Comparison of ENCODE assay signal across 26 cellular contexts in genomic region chr11:46426233-46426991, GRCh38. TPM values are rescaled to one million over a fixed set of nuclear protein-coding genes. Genes with fewer than 3 reads are reported as not detected.
A peak's percentile ranks its signal among the peaks of the same experiment; 100 is the strongest.
DNase-seq lines count a peak whose midpoint lies in the region; ATAC-seq, FAIRE-seq and TF ChIP-seq lines count a peak whose summit lies in the region.
"Had no signal": no experiment of that assay in that cellular context is flagged by ENCODE, and none has a peak within 500 bp of the region (broad histone marks: within the 10 kb centered on the region; RNA-seq: fewer than 3 reads in every experiment).

No MANE protein-coding gene starts in this region.

- no peak overlapping the region for H3T11ph ChIP-seq in H9 (ENCODE audit: low read length)

- H3K36me3 ChIP-seq in SK-N-SH (replicated peaks in 1 of 2; ENCODE audit: control insufficient read depth in 1 of 2, insufficient read depth in 2 of 2, low read length in 1 of 2): peaks cover 15 to 20% of the 10 kb centered on the region in 2 experiments
- H3K36me3 ChIP-seq in H1 (ENCODE audit: control insufficient read depth in 2 of 4, insufficient read depth in 4 of 4, low read length in 3 of 4): peaks cover 0 to 3% (median under 1%) of the 10 kb centered on the region in 4 experiments; a peak in 2 of 8 replicates
- H3K36me3 ChIP-seq in neural progenitor cell: no peaks in the 10 kb centered on the region
- H3K36me3 ChIP-seq in Karpas-422 (ENCODE audit: insufficient read depth, low read length): no peaks in the 10 kb centered on the region

- H2BK120ac ChIP-seq in H9 (ENCODE audit: low read depth, low read length, poor library complexity, severe bottlenecking) (no peak overlapping the region), H1 (replicated peaks; ENCODE audit: low read depth, low read length) (no peak overlapping the region)

- no peak overlapping the region for H2BK20ac ChIP-seq in H9 (ENCODE audit: low read depth, low read length, poor library complexity, severe bottlenecking)
- no peak overlapping the region for H2BK20ac ChIP-seq in H1 (ENCODE audit: low read length)

- H4K91ac ChIP-seq in H9 (ENCODE audit: insufficient read length, low read depth, low read length): no peak overlapping the region
- H4K91ac ChIP-seq in H1 (replicated peaks; ENCODE audit: insufficient read length, low read length): peak overlapping the region; percentile 62

- H2BK5ac ChIP-seq in H9 (ENCODE audit: insufficient read length, low read length) (no peak overlapping the region), H1 (ENCODE audit: low read depth, low read length) (peak overlapping the region; percentile 77; the same call in 1 of the 2 replicates)

- no peak overlapping the region for H2AFZ ChIP-seq in H9 (ENCODE audit: low read length)
- no peak overlapping the region for H2AFZ ChIP-seq in SK-N-SH (ENCODE audit: low read depth)
- no peak overlapping the region for H2AFZ ChIP-seq in H1 (ENCODE audit: low read length)
- no peak overlapping the region for H2AFZ ChIP-seq in neural progenitor cell (replicated peaks)
- H2AFZ ChIP-seq in Karpas-422 (ENCODE audit: low read length): no peak overlapping the region

- WGBS in H9 (ENCODE audit: extremely low coverage, insufficient read length, low lambda C conversion rate): no CpG with 5 or more reads among the region's 4 CpGs
- 90% methylated on average over 4 of the region's 4 CpGs for WGBS in SK-N-SH (ENCODE audit: low lambda C conversion rate)
- WGBS in H1 (ENCODE audit: extremely low coverage in 1 of 2, insufficient coverage in 1 of 2, insufficient read length in 1 of 2, insufficient replicate concordance in 2 of 2, low coverage in 1 of 2, low lambda C conversion rate in 2 of 2, missing lambda C conversion rate in 1 of 2), 2 experiments: 96% methylated on average over 4 of the region's 4 CpGs; no CpG with 5 or more reads in 1 of the 2 experiments

- H3K27me3 Mint-ChIP-seq in H9 (ENCODE audit: low read depth) (no peaks in the 10 kb centered on the region; the same call in 1 of the 2 replicates), neural progenitor cell (ENCODE audit: insufficient read depth, low read depth) (peaks cover 3% of the 10 kb centered on the region), natural killer cell (ENCODE audit: low read depth in 2 of 2) (no peaks in the 10 kb centered on the region)
- H3K27me3 Mint-ChIP-seq: B cell had no signal

- H3K23ac ChIP-seq in H9 (ENCODE audit: insufficient read length, low read depth, low read length): no peak overlapping the region
- H3K23ac ChIP-seq in H1 (ENCODE audit: insufficient read length): no peak overlapping the region

- H3K27me3 ChIP-seq in H9 (ENCODE audit: insufficient read depth, low read length) (no peaks in the 10 kb centered on the region), SK-N-SH (ENCODE audit: insufficient read depth) (no peaks in the 10 kb centered on the region), H1 (replicated peaks in 1 of 4; ENCODE audit: control insufficient read depth in 3 of 4, extremely low read depth in 1 of 4, insufficient read depth in 3 of 4, low read length in 3 of 4) (no peaks in the 10 kb centered on the region), neural progenitor cell (no peaks in the 10 kb centered on the region), Karpas-422 (ENCODE audit: low read length) (no peaks in the 10 kb centered on the region)
- H3K27me3 ChIP-seq: Peyer's patch had no signal

- H3K56ac ChIP-seq in H9 (ENCODE audit: insufficient read length, low read depth, low read length): no peak overlapping the region
- no peak overlapping the region for H3K56ac ChIP-seq in H1 (replicated peaks; ENCODE audit: insufficient read length, low read depth, low read length)

- H2BK12ac ChIP-seq in H9 (ENCODE audit: insufficient read length, low read depth, low read length) (no peak overlapping the region), H1 (ENCODE audit: low read depth, low read length) (no peak overlapping the region)

- no peak overlapping the region for H4K8ac ChIP-seq in H9 (replicated peaks; ENCODE audit: insufficient read length, low read depth, low read length)
- H4K8ac ChIP-seq in H1 (ENCODE audit: extremely low read depth, insufficient read depth, low read length): no peak overlapping the region

- H3K9me3 ChIP-seq in H9 (ENCODE audit: control insufficient read depth, low read depth, low read length) (no peaks in the 10 kb centered on the region), SK-N-SH (no peaks in the 10 kb centered on the region), H1 (ENCODE audit: insufficient read depth in 2 of 2, low read depth in 1 of 2, low read length in 1 of 2) (no peaks in the 10 kb centered on the region), neural progenitor cell (ENCODE audit: low read depth) (no peaks in the 10 kb centered on the region), Karpas-422 (ENCODE audit: low read length) (no peaks in the 10 kb centered on the region)
- H3K9me3 ChIP-seq: Peyer's patch had no signal

- peak overlapping the region in 2 of 3 experiments; percentile 56 to 82; a peak in 3 of 7 replicates for H3K27ac Mint-ChIP-seq in H9
- H3K27ac Mint-ChIP-seq in neural progenitor cell: peak overlapping the region; percentile 26
- no peak overlapping the region for H3K27ac Mint-ChIP-seq in natural killer cell
- H3K27ac Mint-ChIP-seq: B cell; CD14-positive monocyte; CD8-positive, alpha-beta memory T cell had no signal

- no peak overlapping the region for H3K4ac ChIP-seq in H9 (ENCODE audit: low read depth, low read length)
- H3K4ac ChIP-seq in H1 (replicated peaks; ENCODE audit: insufficient read length, low read depth, low read length): no peak overlapping the region

- TF ChIP-seq EP300 in SK-N-SH (IDR thresholded peaks at IDR 0.05; ENCODE audit: borderline replicate concordance in 1 of 2, low read depth in 1 of 2, low read length in 1 of 2): no peak
- TF ChIP-seq EP300 in H1 (IDR thresholded peaks at IDR 0.05; ENCODE audit: borderline replicate concordance in 1 of 2, low read depth in 2 of 2, low read length in 2 of 2): no peak

- H3K4me1 Mint-ChIP-seq in H9 (peaks cover 20 to 32% of the 10 kb centered on the region in 2 experiments), neural progenitor cell (no peaks in the 10 kb centered on the region), natural killer cell (peaks cover 0 to 10% of the 10 kb centered on the region in 2 donors)
- H3K4me1 Mint-ChIP-seq: B cell; CD8-positive, alpha-beta memory T cell had no signal

- CTCF ChIA-PET in SK-N-SH (lab: Yijun Ruan, JAX) (no interaction called here), H1 (lab: Charles Lee; ENCODE audit: partially characterized antibody) (interaction anchor here (0.6 to 1.2 kb wide), 2 partner anchors 9 to 61 kb away, joined by 3 read pairs; no protein-coding TSS in a partner anchor)

- H4K5ac ChIP-seq in H9 (ENCODE audit: insufficient read length, low read depth, low read length) (no peak overlapping the region), H1 (ENCODE audit: insufficient read length, low read depth, low read length) (no peak overlapping the region)

- H3K79me1 ChIP-seq in H9 (ENCODE audit: insufficient read depth, low read depth, low read length, poor library complexity, severe bottlenecking) (no peaks in the 10 kb centered on the region), H1 (ENCODE audit: low read depth, low read length) (no peaks in the 10 kb centered on the region)

- no peak for TF ChIP-seq RAD21 in SK-N-SH (IDR thresholded peaks at IDR 0.05; ENCODE audit: low read length)
- TF ChIP-seq RAD21 in H1 (IDR thresholded peaks at IDR 0.05 in 1 of 2, conservative IDR thresholded peaks at IDR 0.05 in 1 of 2; ENCODE audit: low read depth in 2 of 2, low read length in 2 of 2): no peak

- ATAC-seq in natural killer cell: no peak

- H3K36me3 Mint-ChIP-seq in H9 (ENCODE audit: insufficient read depth in 1 of 3, low read depth in 3 of 3) (peaks cover 6 to 36% (median 13%) of the 10 kb centered on the region in 3 experiments; a peak in 6 of 7 replicates), neural progenitor cell (peaks cover 25% of the 10 kb centered on the region), natural killer cell (peaks cover 6% of the 10 kb centered on the region)

- no peak for FAIRE-seq in H1 (lab: Jason Lieb, UNC)
- FAIRE-seq: GM12891 had no signal

- DNase-seq in H9 (no peak), SK-N-SH (no peak), H1 (ENCODE audit: low read depth in 1 of 2, low spot score in 2 of 2) (no peak), neural progenitor cell (ENCODE audit: low spot score) (no peak), T1000 (lab: John Stamatoyannopoulos, UW) (no peak), natural killer cell (no peak), Karpas-422 (no peak)
- DNase-seq: CD8-positive, alpha-beta memory T cell; DMS 273 treated with DMSO at 0.1 percent for 48 hours; DMS79; EL; GDM1; NCI-H1048; NCI-H1417; NCI-H1694; NCI-H2029 treated with DMSO at 0.1 percent for 48 hours; NCI-H2227 treated with DMSO at 0.1 percent for 48 hours; NCI-H510A; NCI-H69; OCI-M1; Peyer's patch; T-helper 1 cell had no signal

- H3K4me1 ChIP-seq in H9 (ENCODE audit: insufficient read depth, low read length) (no peaks in the 10 kb centered on the region), SK-N-SH (ENCODE audit: control insufficient read depth in 1 of 2, insufficient read depth in 2 of 2, low read depth in 1 of 2, low read length in 1 of 2) (peaks cover 5 to 11% of the 10 kb centered on the region in 2 experiments; a peak in 2 of 4 replicates), H1 (replicated peaks in 1 of 4; ENCODE audit: control insufficient read depth in 3 of 4, insufficient read depth in 4 of 4, low read length in 3 of 4) (peaks cover 0 to 3% (median 1%) of the 10 kb centered on the region in 4 experiments; a peak in 3 of 7 replicates), neural progenitor cell (peaks cover 3% of the 10 kb centered on the region), Karpas-422 (ENCODE audit: low read length) (no peaks in the 10 kb centered on the region)

- H4K20me1 ChIP-seq in H9 (ENCODE audit: control insufficient read depth, insufficient read depth, insufficient read length) (no peaks in the 10 kb centered on the region), SK-N-SH (ENCODE audit: insufficient read depth) (no peaks in the 10 kb centered on the region), H1 (replicated peaks in 1 of 2; ENCODE audit: control insufficient read depth in 1 of 2, insufficient read depth in 2 of 2, low read length in 2 of 2) (peaks cover 0 to under 1% of the 10 kb centered on the region in 2 experiments), neural progenitor cell (ENCODE audit: low read depth) (no peaks in the 10 kb centered on the region), Karpas-422 (ENCODE audit: insufficient read depth, low read depth, low read length) (no peaks in the 10 kb centered on the region)

- no peak overlapping the region for H2AK5ac ChIP-seq in H9 (ENCODE audit: insufficient read length, low read length)
- H2AK5ac ChIP-seq in H1 (ENCODE audit: low read depth, low read length): no peak overlapping the region

- no peaks in the 10 kb centered on the region for H3K9me2 ChIP-seq in SK-N-SH
- H3K9me2 ChIP-seq in Karpas-422 (replicated peaks; ENCODE audit: insufficient read depth, low read length): no peaks in the 10 kb centered on the region

- H2BK15ac ChIP-seq in H9 (ENCODE audit: low read depth, low read length): no peak overlapping the region
- H2BK15ac ChIP-seq in H1 (ENCODE audit: low read length): no peak overlapping the region

- H3K14ac ChIP-seq in H9 (ENCODE audit: insufficient read depth, low read length): no peak overlapping the region
- H3K14ac ChIP-seq in H1 (ENCODE audit: insufficient read length): no peak overlapping the region

- H3K4me2 ChIP-seq in H9 (ENCODE audit: insufficient read depth, insufficient read length, low read length) (no peak overlapping the region), SK-N-SH (no peak overlapping the region), H1 (ENCODE audit: insufficient read depth in 1 of 2, low read depth in 2 of 2, low read length in 2 of 2) (no peak overlapping the region), neural progenitor cell (no peak overlapping the region), Karpas-422 (ENCODE audit: low read depth, low read length, poor library complexity, severe bottlenecking) (no peak overlapping the region)
- H3K4me2 ChIP-seq: KMS-11 had no signal

- H3K4me3 Mint-ChIP-seq in H9 (no peak overlapping the region), neural progenitor cell (no peak overlapping the region), natural killer cell (no peak overlapping the region)
- H3K4me3 Mint-ChIP-seq: B cell; CD14-positive monocyte; CD8-positive, alpha-beta memory T cell had no signal

- TF ChIP-seq CTCF in H9 (conservative IDR thresholded peaks at IDR 0.05) (no peak), SK-N-SH (IDR thresholded peaks at IDR 0.05) (no peak), H1 (IDR thresholded peaks at IDR 0.05; ENCODE audit: control extremely low read depth in 1 of 3, insufficient read depth in 1 of 3, low read depth in 1 of 3, low read length in 3 of 3) (no peak), neural progenitor cell (IDR thresholded peaks at IDR 0.05) (no peak), natural killer cell (IDR thresholded peaks at IDR 0.05) (no peak)

- no peak overlapping the region for H3K18ac ChIP-seq in H9 (ENCODE audit: insufficient read length, low read depth, low read length)
- H3K18ac ChIP-seq in H1 (ENCODE audit: extremely low read depth, low read length): no peak overlapping the region

- POLR2A ChIA-PET in SK-N-SH (lab: Yijun Ruan, JAX): no interaction called here
- POLR2A ChIA-PET in H1 (lab: Charles Lee; ENCODE audit: partially characterized antibody): no interaction called here

- H3K79me2 ChIP-seq in H9 (ENCODE audit: insufficient read depth, low read length): no peaks in the 10 kb centered on the region
- H3K79me2 ChIP-seq in SK-N-SH (ENCODE audit: insufficient read depth): no peaks in the 10 kb centered on the region
- H3K79me2 ChIP-seq in H1 (ENCODE audit: control insufficient read depth in 1 of 2, insufficient read depth in 2 of 2, low read length in 2 of 2): no peaks in the 10 kb centered on the region
- H3K79me2 ChIP-seq in neural progenitor cell (ENCODE audit: low read depth): no peaks in the 10 kb centered on the region
- no peaks in the 10 kb centered on the region for H3K79me2 ChIP-seq in Karpas-422 (ENCODE audit: low read length)

- intact Hi-C loops in natural killer cell (cut with micrococcal nuclease): no loop called here

- H3K9ac ChIP-seq in H9 (ENCODE audit: extremely low read depth, insufficient read length, low read length) (no peak overlapping the region), SK-N-SH (no peak overlapping the region), H1 (replicated peaks in 1 of 4; ENCODE audit: extremely low read depth in 1 of 4, low read depth in 3 of 4, low read length in 3 of 4) (no peak overlapping the region), neural progenitor cell (no peak overlapping the region), Karpas-422 (ENCODE audit: low read length) (no peak overlapping the region)
- H3K9ac ChIP-seq: KMS-11 had no signal

- H3K9me3 Mint-ChIP-seq in H9 (no peaks in the 10 kb centered on the region), neural progenitor cell (no peaks in the 10 kb centered on the region), natural killer cell (no peaks in the 10 kb centered on the region)
- H3K9me3 Mint-ChIP-seq: CD14-positive monocyte; CD8-positive, alpha-beta memory T cell had no signal

- no peak for TF ChIP-seq POLR2A in H1 (IDR thresholded peaks at IDR 0.05; ENCODE audit: control extremely low read depth in 1 of 2, low read depth in 2 of 2, low read length in 2 of 2)

- no peak overlapping the region for H3K4me3 ChIP-seq in SK-N-SH (ENCODE audit: low read depth in 2 of 2, low read length in 1 of 2)
- H3K4me3 ChIP-seq in H1 (ENCODE audit: extremely low read depth in 1 of 4, insufficient read depth in 2 of 4, low read depth in 3 of 4, low read length in 4 of 4): no peak overlapping the region
- H3K4me3 ChIP-seq in neural progenitor cell: no peak overlapping the region
- H3K4me3 ChIP-seq in Karpas-422 (ENCODE audit: low read length): no peak overlapping the region
- H3K4me3 ChIP-seq: Peyer's patch had no signal

- H3F3A ChIP-seq in SK-N-SH (replicated peaks; ENCODE audit: insufficient read depth) (no peaks in the 10 kb centered on the region), neural progenitor cell (ENCODE audit: low read depth) (peaks cover 4% of the 10 kb centered on the region)

- H3K27ac ChIP-seq in H9 (ENCODE audit: insufficient read length, low read depth, low read length) (no peak overlapping the region), SK-N-SH (ENCODE audit: low read depth in 2 of 2, low read length in 1 of 2) (no peak overlapping the region; a peak in 1 of 4 replicates), H1 (ENCODE audit: low read depth, low read length) (no peak overlapping the region), neural progenitor cell (no peak overlapping the region), Karpas-422 (ENCODE audit: low read length) (no peak overlapping the region)
- H3K27ac ChIP-seq: KMS-11, Peyer's patch had no signal

- H3K23me2 ChIP-seq in H9 (ENCODE audit: insufficient read length, low read depth, low read length, poor library complexity, severe bottlenecking): no peaks in the 10 kb centered on the region
- H3K23me2 ChIP-seq in H1 (ENCODE audit: low read depth, low read length): no peaks in the 10 kb centered on the region

RNA-seq across cellular contexts. Expression of gene CHRM4, which starts 34.8 kb away (rescaled TPM):
- total RNA-seq in H9 (2021): 1.0 and 1.1 TPM in 2 replicates
- 0.13 and 0.26 TPM in 2 replicates for polyA plus RNA-seq in SK-N-SH (2012; rRNA removed)
- polyA plus RNA-seq in SK-N-SH (2012; cell fraction: cytosol; rRNA removed): 0.08 and 0.18 TPM in 2 replicates
- polyA plus RNA-seq in SK-N-SH (2012; cell fraction: nucleus; rRNA removed): 0.36 and 0.39 TPM in 2 replicates
- 0.63 and 1.1 TPM in 2 replicates for total RNA-seq in H1 (2021; fragmentation: NEBNext Ultra II Directional; extraction: Animal tissue kit (Norgen Biotek cat#: 25700))
- 1.3 and 2.2 TPM in 2 replicates for polyA plus RNA-seq in H1 (2011; rRNA removed)
- 0.98 TPM for polyA plus RNA-seq in H1 (2011; cell fraction: cytosol; rRNA removed)
- 1.1 TPM for polyA plus RNA-seq in H1 (2011; cell fraction: nucleus; rRNA removed)
- 0.30 to 1.0 TPM (median 0.96 TPM) in 4 replicates for polyA plus RNA-seq in H1 (2012, experiment 1 of 2)
- 0.66 TPM for polyA plus RNA-seq in H1 (2012, experiment 2 of 2)
- 0.73 TPM for polyA plus RNA-seq in H1 (2013, experiment 1 of 2)
- polyA plus RNA-seq in H1 (2013, experiment 2 of 2): 0.68 TPM
- 1.6 and 1.9 TPM in 2 replicates for polyA minus RNA-seq in H1 (2011; rRNA and poly(A)+ RNA removed)
- polyA minus RNA-seq in H1 (2011; cell fraction: cytosol; rRNA and poly(A)+ RNA removed): not detected
- polyA minus RNA-seq in H1 (2011; cell fraction: nucleus; rRNA and poly(A)+ RNA removed): 1.1 TPM
- total RNA-seq in neural progenitor cell (ENCODE audit: low replicate concordance): 0.31 TPM in 1 of 2 replicates, not detected in the other
- total RNA-seq in natural killer cell: 1 to 10 TPM; 2.2 to 6.5 (median 3.7) TPM
- total RNA-seq in Karpas-422 (2014; rRNA removed; shearing (Covaris generic); ENCODE audit: low replicate concordance): not detected in 2 replicates
- total RNA-seq: CD8-positive, alpha-beta memory T cell had no signal

RNA-seq across cellular contexts. Expression of gene MDK, which starts 44.9 kb away (rescaled TPM):
- 392 and 407 TPM in 2 replicates for total RNA-seq in H9 (2021)
- 1,545 and 2,395 TPM in 2 replicates for polyA plus RNA-seq in SK-N-SH (2012; rRNA removed)
- polyA plus RNA-seq in SK-N-SH (2012; cell fraction: cytosol; rRNA removed): 1,392 and 2,174 TPM in 2 replicates
- 538 and 1,110 TPM in 2 replicates for polyA plus RNA-seq in SK-N-SH (2012; cell fraction: nucleus; rRNA removed)
- total RNA-seq in H1 (2021; fragmentation: NEBNext Ultra II Directional; extraction: Animal tissue kit (Norgen Biotek cat#: 25700)): 309 and 338 TPM in 2 replicates
- polyA plus RNA-seq in H1 (2011; rRNA removed): 606 and 948 TPM in 2 replicates
- 870 TPM for polyA plus RNA-seq in H1 (2011; cell fraction: cytosol; rRNA removed)
- 559 TPM for polyA plus RNA-seq in H1 (2011; cell fraction: nucleus; rRNA removed)
- polyA plus RNA-seq in H1 (2012, experiment 1 of 2): 605 to 743 TPM (median 671 TPM) in 4 replicates
- polyA plus RNA-seq in H1 (2012, experiment 2 of 2): 841 TPM
- 949 TPM for polyA plus RNA-seq in H1 (2013, experiment 1 of 2)
- 1,178 TPM for polyA plus RNA-seq in H1 (2013, experiment 2 of 2)
- 84.3 and 125 TPM in 2 replicates for polyA minus RNA-seq in H1 (2011; rRNA and poly(A)+ RNA removed)
- 189 TPM for polyA minus RNA-seq in H1 (2011; cell fraction: cytosol; rRNA and poly(A)+ RNA removed)
- 88.1 TPM for polyA minus RNA-seq in H1 (2011; cell fraction: nucleus; rRNA and poly(A)+ RNA removed)
- total RNA-seq in neural progenitor cell (ENCODE audit: low replicate concordance): 600 and 1,035 TPM in 2 replicates
- 10 to 100 TPM in 1 of 3 donors, 1 to 10 TPM in 2; 4.5 to 10.6 (median 6.3) TPM for total RNA-seq in natural killer cell
- 6.9 and 21.9 TPM in 2 replicates for total RNA-seq in Karpas-422 (2014; rRNA removed; shearing (Covaris generic); ENCODE audit: low replicate concordance)
- polyA plus RNA-seq: CD14-positive monocyte had no signal

Comparison
In these comparisons a context has a peak if more than half of its experiments do, and no peak if none do; other contexts are left out.
1. H3K27ac Mint-ChIP-seq: peak in H9 (2 of 3) and neural progenitor cell (single experiment); none in natural killer cell (0 of 2).
2. RNA of gene MDK, which starts 44.9 kb away (total RNA-seq): 600 to 1,035 TPM in neural progenitor cell, 392 to 407 TPM in H9 and 309 to 338 TPM in H1; 6.9 to 21.9 TPM in Karpas-422 and 4.5 to 10.6 TPM in natural killer cell; every median in the first group is over 10 times any median in the second.